8 cellular contexts compared by ENCODE assay signal in genomic region chr6:73580247-73581149, GRCh38. TPM values are rescaled to one million over a fixed set of nuclear protein-coding genes. Genes with fewer than 3 reads are reported as not detected.
DNase-seq lines count a peak whose midpoint lies in the region; ATAC-seq and TF ChIP-seq lines count a peak whose summit lies in the region.

No MANE protein-coding gene starts in this region.

- peak overlapping the region; percentile 100 for H3K27ac Mint-ChIP-seq in endothelial cell (ENCODE audit: unreplicated experiment)

- H3K4me3 Mint-ChIP-seq in endothelial cell (ENCODE audit: unreplicated experiment) = peak overlapping the region; percentile 81

- no peaks in the 10 kb centered on the region for H3K9me3 Mint-ChIP-seq in endothelial cell (ENCODE audit: unreplicated experiment)

- H3K36me3 Mint-ChIP-seq in endothelial cell (ENCODE audit: low read depth, unreplicated experiment) = peaks cover 10% of the 10 kb centered on the region

- peak; percentile 68 for TF ChIP-seq CTCF in GM12872 (IDR thresholded peaks at IDR 0.05; ENCODE audit: insufficient read depth, low read depth, low read length)
- TF ChIP-seq CTCF in endothelial cell (IDR thresholded peaks at IDR 0.05; ENCODE audit: unreplicated experiment) = peak; percentile 14

- peaks cover 30% of the 10 kb centered on the region for H3K4me1 Mint-ChIP-seq in endothelial cell (ENCODE audit: unreplicated experiment)

- DNase-seq in NCI-H460 (ENCODE audit: extremely low read depth, low read depth) = peak; percentile 85
- peak; percentile 48 to 59 for DNase-seq in activated CD8-positive, alpha-beta memory T cell treated with anti-CD3 and anti-CD28 coated beads for 4 hours (ENCODE audit: low read depth in 2 of 2)
- DNase-seq in endothelial cell (ENCODE audit: low spot score) = peak; percentile 80
- peak; percentile 72 for DNase-seq in middle frontal gyrus (ENCODE audit: extremely low spot score, low spot score)
- DNase-seq in stimulated activated CD8-positive, alpha-beta memory T cell treated with anti-CD3 and anti-CD28 coated beads, Interleukin-15, amount 100 ng/mL, for 48 hours (ENCODE audit: low read depth in 2 of 2) = peak; percentile 70
- DNase-seq in NCI-H1417 treated with DMSO at 0.1 percent for 48 hours (lab: John Stamatoyannopoulos, UW) = no peak

- peaks cover 2% of the 10 kb centered on the region for H3K27me3 Mint-ChIP-seq in endothelial cell (ENCODE audit: unreplicated experiment)

- peak; percentile 90 for ATAC-seq in HG02610 (IDR thresholded peaks at IDR 0.05; ENCODE audit: unreplicated experiment)

RNA-seq across cellular contexts. Expression of gene EEF1A1, which starts 59.7 kb away (rescaled TPM):
- total RNA-seq in NCI-H460 (2014; rRNA removed; shearing (Covaris generic)) = 15,595 and 16,429 TPM in 2 replicates
- 5,156 and 5,429 TPM in 2 replicates for polyA plus RNA-seq in NCI-H460 (2014; cell fraction: nucleus; rRNA removed)
- 13,000 TPM for total RNA-seq in endothelial cell (ENCODE audit: unreplicated experiment)
